In the genomic region with DNA sequence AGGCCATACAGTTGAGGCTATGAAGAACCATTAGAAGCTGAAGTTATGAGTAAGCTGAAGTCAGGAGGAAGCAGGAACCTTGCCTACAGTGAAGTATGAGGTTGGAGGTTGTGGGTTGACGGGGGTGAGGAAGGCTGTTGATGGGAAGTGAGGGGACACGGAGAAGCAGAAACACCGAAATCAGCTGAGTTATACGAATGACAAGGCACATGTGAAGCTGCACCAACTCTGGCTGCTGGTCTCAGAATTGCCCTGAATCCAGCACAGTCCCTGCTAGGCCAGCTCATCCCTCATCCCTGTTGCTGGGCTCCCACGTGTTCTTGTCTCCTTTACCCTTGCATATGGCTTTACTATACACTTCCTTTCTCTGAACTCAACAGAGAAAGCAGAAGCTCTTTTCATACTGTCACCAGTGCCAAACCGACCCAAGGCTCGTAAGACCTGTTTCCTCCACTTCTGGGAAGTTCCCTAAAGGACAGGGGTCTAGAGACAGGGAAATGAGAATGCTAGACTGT, we compare ENCODE assay signal across 20 cellular contexts. TPM values are rescaled to one million over a fixed set of nuclear protein-coding genes. Genes with fewer than 3 reads are reported as not detected.
DNase-seq lines count a peak whose midpoint lies in the region; ATAC-seq and TF ChIP-seq lines count a peak whose summit lies in the region.
"Had no signal": no experiment of that assay in that cellular context is flagged by ENCODE, and none has a peak within 500 bp of the region (broad histone marks: within the 10 kb centered on the region; RNA-seq: fewer than 3 reads in every experiment).

No MANE protein-coding gene starts in this region.

- BruUV-seq in OCI-LY7 (replicated peaks; lab: Mats Ljungman, UMichigan) (no TSS peak), PC-3 (replicated peaks; lab: Mats Ljungman, UMichigan) (no TSS peak)

- H3K79me2 ChIP-seq in H9 (ENCODE audit: insufficient read depth, low read length) (no peaks in the 10 kb centered on the region), OCI-LY7 (ENCODE audit: insufficient read depth, low read depth, low read length) (no peaks in the 10 kb centered on the region), PC-3 (ENCODE audit: low read length) (no peaks in the 10 kb centered on the region)

- H3K27ac ChIP-seq in H9 (ENCODE audit: insufficient read length, low read depth, low read length) (no peak overlapping the region), OCI-LY7 (ENCODE audit: low read depth, low read length, poor library complexity, severe bottlenecking) (no peak overlapping the region), neuronal stem cell (replicated peaks; ENCODE audit: low read length) (no peak overlapping the region), PC-3 (ENCODE audit: low read length) (no peak overlapping the region)
- H3K27ac ChIP-seq: KMS-11 had no signal

- H2BK120ac ChIP-seq in H9 (ENCODE audit: low read depth, low read length, poor library complexity, severe bottlenecking) = no peak overlapping the region
- H2BK120ac ChIP-seq in neuronal stem cell (ENCODE audit: low read depth, low read length) = no peak overlapping the region

- no peak overlapping the region for H3K27ac Mint-ChIP-seq in H9

- H2BK20ac ChIP-seq in H9 (ENCODE audit: low read depth, low read length, poor library complexity, severe bottlenecking) = no peak overlapping the region

- H3K9me3 Mint-ChIP-seq in H9 = peaks cover 0 to 3% of the 10 kb centered on the region in 2 experiments; a peak in 1 of 5 replicates

- H3F3A ChIP-seq in PC-3 (ENCODE audit: low read length, unreplicated experiment) = no peaks in the 10 kb centered on the region

- no peaks in the 10 kb centered on the region for H3K36me3 ChIP-seq in OCI-LY7 (ENCODE audit: insufficient read depth, low read length)
- H3K36me3 ChIP-seq in neuronal stem cell (replicated peaks in 1 of 2; ENCODE audit: control insufficient read depth in 2 of 2, insufficient read depth in 2 of 2, low read length in 2 of 2) = no peaks in the 10 kb centered on the region
- no peaks in the 10 kb centered on the region for H3K36me3 ChIP-seq in MG63
- no peaks in the 10 kb centered on the region for H3K36me3 ChIP-seq in PC-3 (ENCODE audit: low read depth, low read length)
- H3K36me3 ChIP-seq: spleen had no signal

- DNase-seq in H9 = no peak
- DNase-seq in OCI-LY7 (ENCODE audit: low spot score) = no peak
- peak; percentile 44 for DNase-seq in globus pallidus (ENCODE audit: low spot score)
- no peak for DNase-seq in neuronal stem cell (ENCODE audit: low spot score)
- no peak for DNase-seq in ACHN
- no peak for DNase-seq in MG63
- no peak for DNase-seq in PC-3
- DNase-seq: activated CD8-positive, alpha-beta memory T cell treated with anti-CD3 and anti-CD28 coated beads for 24 hours; activated gamma-delta T cell; mammary epithelial cell; NCI-H1930; NCI-H526 treated with DMSO at 0.1 percent for 48 hours; SHP77; spleen had no signal

- no peak overlapping the region for H3T11ph ChIP-seq in H9 (ENCODE audit: low read length)

- peaks cover 26% of the 10 kb centered on the region for H3K27me3 Mint-ChIP-seq in H9 (ENCODE audit: low read depth)

- ATAC-seq in PC-3 (no peak), GM18511 (IDR thresholded peaks at IDR 0.05; ENCODE audit: unreplicated experiment) (no peak)
- ATAC-seq: HCT116 had no signal

- no peaks in the 10 kb centered on the region for H3K4me1 Mint-ChIP-seq in H9

- H3K79me1 ChIP-seq in H9 (ENCODE audit: insufficient read depth, low read depth, low read length, poor library complexity, severe bottlenecking) (no peaks in the 10 kb centered on the region), neuronal stem cell (ENCODE audit: low read depth, low read length) (no peaks in the 10 kb centered on the region)

- H3K4me3 Mint-ChIP-seq in H9 = no peak overlapping the region

- TF ChIP-seq CTCF in H9 (conservative IDR thresholded peaks at IDR 0.05) = no peak
- TF ChIP-seq CTCF in OCI-LY7 (conservative IDR thresholded peaks at IDR 0.05; ENCODE audit: low read length) = no peak
- TF ChIP-seq CTCF in PC-3 (conservative IDR thresholded peaks at IDR 0.05; ENCODE audit: low read depth, low read length) = no peak

- no peak overlapping the region for H3K9ac ChIP-seq in H9 (ENCODE audit: extremely low read depth, insufficient read length, low read length)
- H3K9ac ChIP-seq in neuronal stem cell (ENCODE audit: low read depth, low read length, poor library complexity) = peak overlapping the region; percentile 2
- no peak overlapping the region for H3K9ac ChIP-seq in PC-3 (ENCODE audit: low read length)
- H3K9ac ChIP-seq: KMS-11 had no signal

- H4K91ac ChIP-seq in H9 (ENCODE audit: insufficient read length, low read depth, low read length) (no peak overlapping the region), neuronal stem cell (ENCODE audit: low read depth, low read length, poor library complexity) (no peak overlapping the region)

- H2BK5ac ChIP-seq in H9 (ENCODE audit: insufficient read length, low read length) (no peak overlapping the region), neuronal stem cell (ENCODE audit: low read length) (no peak overlapping the region)

- H3K9me2 ChIP-seq in OCI-LY7 (ENCODE audit: insufficient read depth, low read length) = no peaks in the 10 kb centered on the region
- H3K9me2 ChIP-seq in PC-3 (replicated peaks; ENCODE audit: low read length) = no peaks in the 10 kb centered on the region

- in situ Hi-C loops in ACHN (cut with HindIII; ENCODE audit: low pct_ligation_motif_present, low pct_unique_long_range_greater_than_20kb, low sequenced_read_pairs) = no loop called here

- no CpG with 5 or more reads among the region's 7 CpGs for WGBS in H9 (ENCODE audit: extremely low coverage, insufficient read length, low lambda C conversion rate)
- whole genome bisulfite sequencing in neuronal stem cell (ENCODE audit: extremely low coverage in 2 of 2, insufficient read length in 2 of 2, insufficient replicate concordance in 1 of 2), 2 donors = 100% methylated on average over 1 of the region's 7 CpGs; no CpG with 5 or more reads in 1 of the 2 donors

- H3K9me3 ChIP-seq in H9 (ENCODE audit: control insufficient read depth, low read depth, low read length) (no peaks in the 10 kb centered on the region), OCI-LY7 (ENCODE audit: low read length) (no peaks in the 10 kb centered on the region), neuronal stem cell (replicated peaks in 1 of 2; ENCODE audit: control insufficient read depth in 2 of 2, insufficient read depth in 1 of 2, low read depth in 1 of 2, low read length in 2 of 2) (no peaks in the 10 kb centered on the region), MG63 (no peaks in the 10 kb centered on the region; the same call in 1 of the 2 replicates), PC-3 (ENCODE audit: low read length) (no peaks in the 10 kb centered on the region)
- H3K9me3 ChIP-seq: spleen had no signal

- H3K4me3 ChIP-seq in OCI-LY7 (ENCODE audit: low read depth, low read length, poor library complexity, severe bottlenecking) (no peak overlapping the region), neuronal stem cell (ENCODE audit: low read length in 2 of 2) (peak overlapping the region in 1 of 2 donors; percentile 28), MG63 (no peak overlapping the region), PC-3 (ENCODE audit: low read length) (no peak overlapping the region)
- H3K4me3 ChIP-seq: spleen had no signal

- no peaks in the 10 kb centered on the region for H3K36me3 Mint-ChIP-seq in H9 (ENCODE audit: insufficient read depth in 1 of 3, low read depth in 3 of 3)

- H4K8ac ChIP-seq in H9 (replicated peaks; ENCODE audit: insufficient read length, low read depth, low read length) (no peak overlapping the region), neuronal stem cell (ENCODE audit: low read depth, low read length) (no peak overlapping the region)

- H2AFZ ChIP-seq in H9 (ENCODE audit: low read length) (no peak overlapping the region), OCI-LY7 (ENCODE audit: low read length) (peak overlapping the region; percentile 28; the same call in 1 of the 2 replicates), neuronal stem cell (ENCODE audit: low read length) (no peak overlapping the region), PC-3 (ENCODE audit: low read length) (no peak overlapping the region)

- no peak overlapping the region for H4K5ac ChIP-seq in H9 (ENCODE audit: insufficient read length, low read depth, low read length)

- H4K20me1 ChIP-seq in H9 (ENCODE audit: control insufficient read depth, insufficient read depth, insufficient read length) = no peaks in the 10 kb centered on the region
- no peaks in the 10 kb centered on the region for H4K20me1 ChIP-seq in OCI-LY7 (ENCODE audit: insufficient read depth, low read length)
- H4K20me1 ChIP-seq in PC-3 (ENCODE audit: low read length) = no peaks in the 10 kb centered on the region

- POLR2A ChIA-PET in OCI-LY7 (lab: Charles Lee) = interaction anchor here (0.6 to 2.0 kb wide), 5 partner anchors 8 to 472 kb away, joined by 3 to 7 read pairs (median 3); no protein-coding TSS in a partner anchor
- POLR2A ChIA-PET in PC-3 (lab: Charles Lee; ENCODE audit: unreplicated experiment) = no interaction called here

- CTCF ChIA-PET in OCI-LY7 (lab: Charles Lee; ENCODE audit: unreplicated experiment) (interaction anchor here (0.6 kb wide), 1 partner anchor 1184 kb away, joined by 3 read pairs; no protein-coding TSS in a partner anchor), PC-3 (lab: Charles Lee) (no interaction called here)

- H2AK5ac ChIP-seq in H9 (ENCODE audit: insufficient read length, low read length) (no peak overlapping the region), neuronal stem cell (ENCODE audit: low read depth, low read length) (no peak overlapping the region)

- no peaks in the 10 kb centered on the region for H3K23me2 ChIP-seq in H9 (ENCODE audit: insufficient read length, low read depth, low read length, poor library complexity, severe bottlenecking)

- no peak overlapping the region for H3K4me2 ChIP-seq in H9 (ENCODE audit: insufficient read depth, insufficient read length, low read length)
- H3K4me2 ChIP-seq in OCI-LY7 (ENCODE audit: low read length) = no peak overlapping the region
- H3K4me2 ChIP-seq in neuronal stem cell (ENCODE audit: insufficient read depth, low read length, poor library complexity, severe bottlenecking) = no peak overlapping the region
- no peak overlapping the region for H3K4me2 ChIP-seq in PC-3 (ENCODE audit: low read length)
- H3K4me2 ChIP-seq: KMS-11 had no signal

- H3K27me3 ChIP-seq in H9 (ENCODE audit: insufficient read depth, low read length) (no peaks in the 10 kb centered on the region), neuronal stem cell (ENCODE audit: control insufficient read depth in 3 of 3, insufficient read depth in 3 of 3, low read depth in 1 of 3, low read length in 3 of 3) (no peaks in the 10 kb centered on the region), MG63 (no peaks in the 10 kb centered on the region), PC-3 (ENCODE audit: low read length) (no peaks in the 10 kb centered on the region)
- H3K27me3 ChIP-seq: spleen had no signal

- H3K18ac ChIP-seq in H9 (ENCODE audit: insufficient read length, low read depth, low read length) = peak overlapping the region; percentile 4
- H3K18ac ChIP-seq in neuronal stem cell (ENCODE audit: low read length) = no peak overlapping the region

- H3K23ac ChIP-seq in H9 (ENCODE audit: insufficient read length, low read depth, low read length) (no peak overlapping the region), neuronal stem cell (ENCODE audit: low read depth, low read length, poor library complexity) (no peak overlapping the region)

- H3K4ac ChIP-seq in H9 (ENCODE audit: low read depth, low read length) = no peak overlapping the region
- no peak overlapping the region for H3K4ac ChIP-seq in neuronal stem cell (ENCODE audit: low read length)

- H2BK15ac ChIP-seq in H9 (ENCODE audit: low read depth, low read length) = no peak overlapping the region
- H2BK15ac ChIP-seq in neuronal stem cell (ENCODE audit: low read length) = no peak overlapping the region

- H3K4me1 ChIP-seq in H9 (ENCODE audit: insufficient read depth, low read length) = no peaks in the 10 kb centered on the region
- H3K4me1 ChIP-seq in OCI-LY7 (ENCODE audit: insufficient read depth, low read length, poor library complexity, severe bottlenecking) = peaks cover 24% of the 10 kb centered on the region
- no peaks in the 10 kb centered on the region for H3K4me1 ChIP-seq in neuronal stem cell (ENCODE audit: control insufficient read depth in 2 of 2, insufficient read depth in 1 of 2, low read depth in 1 of 2, low read length in 2 of 2)
- no peaks in the 10 kb centered on the region for H3K4me1 ChIP-seq in PC-3 (ENCODE audit: insufficient read depth, low read length)

- H2BK12ac ChIP-seq in H9 (ENCODE audit: insufficient read length, low read depth, low read length) (no peak overlapping the region), neuronal stem cell (ENCODE audit: low read length) (no peak overlapping the region)

- intact Hi-C loops in OCI-LY7 (cut with micrococcal nuclease; ENCODE audit: unreplicated experiment) (no loop called here), PC-3 (cut with micrococcal nuclease) (no loop called here)

- no peak overlapping the region for H3K56ac ChIP-seq in H9 (ENCODE audit: insufficient read length, low read depth, low read length)

- H3K14ac ChIP-seq in H9 (ENCODE audit: insufficient read depth, low read length) = no peak overlapping the region
- no peak overlapping the region for H3K14ac ChIP-seq in neuronal stem cell (ENCODE audit: low read length)

RNA-seq across cellular contexts. Expression of a gene that starts 9.2 kb away (rescaled TPM):
- not detected in 2 replicates for total RNA-seq in H9 (2021)
- total RNA-seq in OCI-LY7 (2014; rRNA removed; shearing (Covaris generic)) = not detected in 2 replicates
- total RNA-seq in OCI-LY7 (2022) = not detected in 2 replicates
- not detected for polyA plus RNA-seq in neuronal stem cell (2013, experiment 1 of 2)
- polyA plus RNA-seq in neuronal stem cell (2013, experiment 2 of 2) = not detected
- total RNA-seq in MG63 (2014; rRNA removed; shearing (Covaris generic); ENCODE audit: low replicate concordance) = not detected in 2 replicates
- not detected in 2 replicates for total RNA-seq in PC-3 (2014; rRNA removed)
- total RNA-seq: astrocyte, dermis microvascular lymphatic vessel endothelial cell, mammary epithelial cell, osteoblast, spleen had no signal
- polyA plus RNA-seq: mammary epithelial cell, spleen had no signal
